Comparison of ENCODE assay signal across 1 cellular context in the genomic region with DNA sequence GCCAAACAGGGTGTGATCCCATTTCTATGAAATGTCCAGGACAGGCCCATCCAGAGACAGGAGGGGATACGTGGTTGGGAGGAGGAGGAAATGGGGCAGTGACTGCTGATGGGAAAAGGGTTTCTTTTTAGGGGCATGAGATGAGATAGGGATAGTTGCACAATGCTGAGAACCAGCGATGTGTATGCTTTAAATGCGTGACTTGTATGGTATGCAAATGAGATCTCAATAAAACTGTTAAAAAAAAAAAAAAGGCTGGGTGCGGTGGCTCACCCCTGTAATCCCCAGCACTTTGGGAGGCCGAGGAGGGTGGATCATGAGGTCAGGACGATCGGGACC.
TF ChIP-seq lines count a peak whose summit lies in the region.

No MANE protein-coding gene starts in this region.

TF ChIP-seq in GM12878, 131 proteins besides CTCF, POLR2A, EP300 and RAD21:
- TF ChIP-seq HDGF (IDR thresholded peaks at IDR 0.05) (0 out of 2 replicates have a peak, but pooled peaks have one; percentile 14), BRCA1 (IDR thresholded peaks at IDR 0.05; ENCODE audit: low read depth, low read length) (no peak), ZNF384 (IDR thresholded peaks at IDR 0.05; ENCODE audit: borderline replicate concordance, low read depth, low read length) (peak; percentile 16; the same call in 1 of the 2 replicates), BACH1 (IDR thresholded peaks at IDR 0.05; ENCODE audit: borderline replicate concordance) (no peak), RCOR1 (conservative IDR thresholded peaks at IDR 0.05; ENCODE audit: low read depth, low read length) (no peak), SMARCA5 (IDR thresholded peaks at IDR 0.05) (0 out of 2 replicates have a peak, but pooled peaks have one; percentile 71), POU2F2 (IDR thresholded peaks at IDR 0.05; ENCODE audit: borderline replicate concordance, low read depth, low read length) (0 out of 3 replicates have a peak, but pooled peaks have one; percentile 7)
TF ChIP-seq in GM12878: peak in this region for 4.
